ENCODE assay signal across 8 cellular contexts in genomic region chr16:57535680-57536305, GRCh38. TPM values are rescaled to one million over a fixed set of nuclear protein-coding genes. Genes with fewer than 3 reads are reported as not detected.
DNase-seq lines count a peak whose midpoint lies in the region; ATAC-seq and TF ChIP-seq lines count a peak whose summit lies in the region.

No MANE protein-coding gene starts in this region.

- peak; percentile 31 to 85 (median 66) for DNase-seq in C1 segment of cervical spinal cord (lab: John Stamatoyannopoulos, UW)
- DNase-seq in NOMO-1 treated with DMSO at 0.1 percent for 48 hours (lab: John Stamatoyannopoulos, UW; ENCODE audit: unreplicated experiment), result peak; percentile 61
- DNase-seq in activated CD8-positive, alpha-beta memory T cell treated with anti-CD3 and anti-CD28 coated beads, Interleukin-2, amount 50 U/mL, for 1 hour (ENCODE audit: extremely low read depth), result peak; percentile 76
- peak; percentile 95 for DNase-seq in endothelial cell (ENCODE audit: low spot score)
- DNase-seq in midbrain (lab: John Stamatoyannopoulos, UW), result peak; percentile 84
- peak; percentile 84 for DNase-seq in stimulated activated CD8-positive, alpha-beta memory T cell treated with anti-CD3 and anti-CD28 coated beads, Interleukin-15, amount 100 ng/mL, for 24 hours (ENCODE audit: low read depth)

- peaks cover 22% of the 10 kb centered on the region for H3K27me3 Mint-ChIP-seq in endothelial cell (ENCODE audit: unreplicated experiment)

- H3K4me3 Mint-ChIP-seq in endothelial cell (ENCODE audit: unreplicated experiment), result peak overlapping the region; percentile 93

- peaks cover 13% of the 10 kb centered on the region for H3K36me3 Mint-ChIP-seq in endothelial cell (ENCODE audit: low read depth, unreplicated experiment)

- H3K9me3 Mint-ChIP-seq in endothelial cell (ENCODE audit: unreplicated experiment), result no peaks in the 10 kb centered on the region

- H3K27ac Mint-ChIP-seq in endothelial cell (ENCODE audit: unreplicated experiment), result peak overlapping the region; percentile 48

- no peak for TF ChIP-seq CTCF in endothelial cell (IDR thresholded peaks at IDR 0.05; ENCODE audit: unreplicated experiment)

- peak; percentile 66 for ATAC-seq in GM19328 (IDR thresholded peaks at IDR 0.05; ENCODE audit: unreplicated experiment)
- peak; percentile 49 for ATAC-seq in HG03460 (IDR thresholded peaks at IDR 0.05; ENCODE audit: unreplicated experiment)

- H3K4me1 Mint-ChIP-seq in endothelial cell (ENCODE audit: unreplicated experiment), result peaks cover 44% of the 10 kb centered on the region

RNA-seq across cellular contexts. Expression of gene CCDC102A, which starts 0.6 kb away (rescaled TPM):
- 14.6 TPM for total RNA-seq in endothelial cell (ENCODE audit: unreplicated experiment)

RNA-seq across cellular contexts. Expression of gene ADGRG5, which starts 6.7 kb away (rescaled TPM):
- 0.28 TPM for total RNA-seq in endothelial cell (ENCODE audit: unreplicated experiment)

RNA-seq across cellular contexts. Expression of gene DOK4, which starts 49.5 kb away (rescaled TPM):
- 69.4 TPM for total RNA-seq in endothelial cell (ENCODE audit: unreplicated experiment)

Comparison
In these comparisons a context has a peak if more than half of its experiments do, and no peak if none do; other contexts are left out.
1. Peak in every context shown above with its lines: DNase-seq and ATAC-seq.